ENCODE assay signal across 8 cellular contexts in genomic region chr20:19973920-19974620, GRCh38. TPM values are rescaled to one million over a fixed set of nuclear protein-coding genes. Genes with fewer than 3 reads are reported as not detected.
DNase-seq lines count a peak whose midpoint lies in the region; ATAC-seq and TF ChIP-seq lines count a peak whose summit lies in the region.

No MANE protein-coding gene starts in this region.

- H3K36me3 Mint-ChIP-seq in natural killer cell = no peaks in the 10 kb centered on the region

- peak overlapping the region; percentile 60 for H3K27ac ChIP-seq in duodenal mucosa (ENCODE audit: low read depth, low read length)
- no peak overlapping the region for H3K27ac ChIP-seq in mesendoderm (ENCODE audit: low read depth, low read length)
- peak overlapping the region; percentile 83 for H3K27ac ChIP-seq in urinary bladder (ENCODE audit: low read depth)

- H3K56ac ChIP-seq in mesendoderm (ENCODE audit: low read length) = peak overlapping the region; percentile 27

- H3K4me1 Mint-ChIP-seq in natural killer cell = peaks cover 0 to 11% of the 10 kb centered on the region in 2 donors

- H3K4me1 ChIP-seq in duodenal mucosa (ENCODE audit: control insufficient read depth in 1 of 2, insufficient read depth in 2 of 2, low read length in 2 of 2) (peaks cover 14 to 23% of the 10 kb centered on the region in 2 donors), mesendoderm (ENCODE audit: control insufficient read depth, low read depth, low read length) (peaks cover 2% of the 10 kb centered on the region), urinary bladder (ENCODE audit: insufficient read depth) (peaks cover 2% of the 10 kb centered on the region)

- H3K27me3 ChIP-seq in duodenal mucosa (ENCODE audit: control insufficient read depth in 1 of 2, insufficient read depth in 2 of 2, low read length in 2 of 2) = no peaks in the 10 kb centered on the region
- H3K27me3 ChIP-seq in mesendoderm (ENCODE audit: insufficient read depth, low read length, poor library complexity) = no peaks in the 10 kb centered on the region

- H3K9me3 ChIP-seq in duodenal mucosa (ENCODE audit: control insufficient read depth in 1 of 2, low read length in 2 of 2) = no peaks in the 10 kb centered on the region

- H3K9me3 Mint-ChIP-seq in natural killer cell = no peaks in the 10 kb centered on the region

- H3K36me3 ChIP-seq in duodenal mucosa (ENCODE audit: control insufficient read depth in 1 of 2, insufficient read depth in 2 of 2, low read length in 2 of 2) (peaks cover 24 to 58% of the 10 kb centered on the region in 2 donors), mesendoderm (ENCODE audit: control insufficient read depth, insufficient read depth, low read length) (no peaks in the 10 kb centered on the region), urinary bladder (ENCODE audit: insufficient read depth) (peaks cover 1% of the 10 kb centered on the region)

- H3K4me2 ChIP-seq in mesendoderm (ENCODE audit: low read length) = no peak overlapping the region

- H2BK120ac ChIP-seq in mesendoderm (ENCODE audit: low read depth, low read length) = no peak overlapping the region

- H4K8ac ChIP-seq in mesendoderm (ENCODE audit: low read depth, low read length) = no peak overlapping the region

- peaks cover 2 to 3% of the 10 kb centered on the region in 2 donors for H3K27me3 Mint-ChIP-seq in natural killer cell (ENCODE audit: low read depth in 2 of 2)

- H3K27ac Mint-ChIP-seq in natural killer cell = no peak overlapping the region

- H3K9ac ChIP-seq in duodenal mucosa (ENCODE audit: low read depth in 1 of 2, low read length in 2 of 2) (no peak overlapping the region), mesendoderm (ENCODE audit: low read length) (no peak overlapping the region)

- no peak for TF ChIP-seq POLR2A in NB4 (IDR thresholded peaks at IDR 0.05; ENCODE audit: extremely low read depth, insufficient read length)

- H4K5ac ChIP-seq in mesendoderm (ENCODE audit: low read length) = no peak overlapping the region

- H3K23ac ChIP-seq in mesendoderm (ENCODE audit: low read length) = no peak overlapping the region

- H3K79me2 ChIP-seq in mesendoderm (ENCODE audit: control insufficient read depth, insufficient read depth, low read length) = no peaks in the 10 kb centered on the region

- H3K4me3 ChIP-seq in NB4 (ENCODE audit: low read depth, low read length) = no peak overlapping the region
- no peak overlapping the region for H3K4me3 ChIP-seq in duodenal mucosa (ENCODE audit: low read depth in 1 of 2, low read length in 2 of 2)
- no peak overlapping the region for H3K4me3 ChIP-seq in mesendoderm (ENCODE audit: low read length)
- no peak overlapping the region for H3K4me3 ChIP-seq in urinary bladder (ENCODE audit: low read depth, low read length)

- H3K4me3 Mint-ChIP-seq in natural killer cell = no peak overlapping the region

- H3K79me1 ChIP-seq in mesendoderm (ENCODE audit: low read length) = no peaks in the 10 kb centered on the region

- H2BK15ac ChIP-seq in mesendoderm (replicated peaks; ENCODE audit: low read depth) = no peak overlapping the region

- no peak overlapping the region for H3K4ac ChIP-seq in mesendoderm (ENCODE audit: low read depth, low read length)

- H2BK5ac ChIP-seq in mesendoderm (ENCODE audit: low read length) = no peak overlapping the region

- no peak overlapping the region for H2AK5ac ChIP-seq in mesendoderm (ENCODE audit: low read length)

- ATAC-seq in GM19452 (IDR thresholded peaks at IDR 0.05; ENCODE audit: unreplicated experiment) (no peak), HG03025 (IDR thresholded peaks at IDR 0.05; ENCODE audit: low FRiP score, unreplicated experiment) (no peak), natural killer cell (no peak)

- DNase-seq in NB4 (ENCODE audit: low read depth) (peak; percentile 92), mesendoderm (no peak), COLO668 (lab: John Stamatoyannopoulos, UW; ENCODE audit: unreplicated experiment) (no peak), natural killer cell (no peak)

- TF ChIP-seq CTCF in NB4 (IDR thresholded peaks at IDR 0.05; ENCODE audit: low read depth, low read length) = no peak
- no peak for TF ChIP-seq CTCF in natural killer cell (IDR thresholded peaks at IDR 0.05)

- intact Hi-C loops in natural killer cell (cut with micrococcal nuclease) = no loop called here

- no peak overlapping the region for H3K18ac ChIP-seq in mesendoderm (ENCODE audit: low read length)

- no CpG with 5 or more reads among the region's 8 CpGs for WGBS in mesendoderm (ENCODE audit: extremely low coverage, insufficient coverage, low lambda C conversion rate)
- 19% methylated on average over 8 of the region's 8 CpGs for WGBS in urinary bladder

RNA-seq across cellular contexts. Expression of gene NAA20, which starts 43.1 kb away (rescaled TPM):
- polyA plus RNA-seq in mesendoderm (2013, experiment 1 of 2) = 58.4 TPM
- 54.4 TPM for polyA plus RNA-seq in mesendoderm (2013, experiment 2 of 2)
- total RNA-seq in urinary bladder (42.3 TPM), natural killer cell (10 to 100 TPM; 20.8 to 25.1 (median 23.8) TPM)
- 58.7 TPM for polyA plus RNA-seq in urinary bladder
